Comparison of ENCODE assay signal across 1 cellular context in the genomic region with DNA sequence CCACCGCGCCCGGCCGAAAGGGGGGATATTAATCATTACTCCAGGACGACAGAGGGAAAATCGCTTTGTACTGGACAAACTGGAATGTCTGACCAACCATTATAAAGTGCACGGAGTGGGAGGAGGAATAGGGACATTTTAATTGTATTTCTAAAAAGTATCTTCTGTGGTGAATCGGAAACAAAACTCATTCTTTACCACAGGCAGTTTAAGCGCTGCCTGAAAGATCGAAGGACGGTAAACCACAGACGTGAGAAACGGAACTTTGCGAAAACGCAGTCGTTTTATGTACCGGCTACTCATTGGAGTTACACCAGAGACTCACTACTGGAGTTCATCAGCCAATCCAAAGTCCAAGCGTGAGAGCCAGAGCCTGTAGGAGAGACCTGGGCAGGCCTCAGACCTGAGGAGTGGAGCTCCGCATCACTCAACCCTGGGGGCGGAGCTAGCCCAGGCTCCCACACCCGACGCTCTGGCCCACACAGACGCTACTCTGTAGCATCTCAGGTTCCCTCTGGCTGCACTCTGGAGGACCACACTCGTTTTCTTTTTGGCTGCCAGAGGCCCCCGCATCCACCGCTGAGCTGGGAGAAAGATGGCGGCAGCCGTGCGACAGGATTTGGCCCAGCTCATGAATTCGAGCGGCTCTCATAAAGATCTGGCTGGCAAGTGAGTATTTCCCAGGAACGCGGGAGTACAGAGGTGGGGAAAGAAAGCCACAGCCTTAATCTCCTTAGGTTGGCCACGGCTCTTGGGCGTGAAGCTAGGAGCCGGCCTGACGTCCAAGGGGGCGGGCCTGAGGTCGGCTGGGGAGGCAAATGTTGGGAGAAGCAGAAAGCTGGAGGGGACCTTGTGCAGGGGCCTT.
TF ChIP-seq lines count a peak whose summit lies in the region.

A gene (plus strand): TSS at position 554 of the 865 bp plus-strand sequence. CDS start 42 bp downstream, at position 596.

TF ChIP-seq in HEK293, 187 proteins besides CTCF, POLR2A, EP300 and RAD21 (continued from another document):
- TF ChIP-seq ZNF221 (tag by site-specific recombination; IDR thresholded peaks at IDR 0.05; ENCODE audit: borderline replicate concordance) (no peak), ZFP3 (tag by site-specific recombination; IDR thresholded peaks at IDR 0.05; ENCODE audit: low read depth) (no peak), WT1 (tag by site-specific recombination; IDR thresholded peaks at IDR 0.05) (no peak), SP2 (tag by site-specific recombination; IDR thresholded peaks at IDR 0.05) (peak; percentile 91), TRIM28 (IDR thresholded peaks at IDR 0.05; ENCODE audit: borderline replicate concordance, low read length) (peak; percentile 75; the same call in 1 of the 2 replicates), ZNF837 (tag by site-specific recombination; IDR thresholded peaks at IDR 0.05) (no peak), ZNF707 (tag by site-specific recombination; IDR thresholded peaks at IDR 0.05) (no peak), ZNF473 (tag by site-specific recombination; IDR thresholded peaks at IDR 0.05) (no peak), ZNF133 (tag by site-specific recombination; IDR thresholded peaks at IDR 0.05) (no peak), ZNF560 (tag by site-specific recombination; IDR thresholded peaks at IDR 0.05; ENCODE audit: borderline replicate concordance) (no peak), ZNF157 (tag by site-specific recombination; IDR thresholded peaks at IDR 0.05) (no peak), ZNF366 (tag by site-specific recombination; conservative IDR thresholded peaks at IDR 0.05) (peak; percentile 77), ZNF596 (tag by site-specific recombination; IDR thresholded peaks at IDR 0.05) (no peak), ZNF114 (tag by site-specific recombination; IDR thresholded peaks at IDR 0.05) (no peak), ZNF571 (tag by site-specific recombination; IDR thresholded peaks at IDR 0.05) (no peak), ZFP41 (tag by site-specific recombination; IDR thresholded peaks at IDR 0.05; ENCODE audit: borderline replicate concordance) (no peak)
- TF ChIP-seq, protein P1, sequence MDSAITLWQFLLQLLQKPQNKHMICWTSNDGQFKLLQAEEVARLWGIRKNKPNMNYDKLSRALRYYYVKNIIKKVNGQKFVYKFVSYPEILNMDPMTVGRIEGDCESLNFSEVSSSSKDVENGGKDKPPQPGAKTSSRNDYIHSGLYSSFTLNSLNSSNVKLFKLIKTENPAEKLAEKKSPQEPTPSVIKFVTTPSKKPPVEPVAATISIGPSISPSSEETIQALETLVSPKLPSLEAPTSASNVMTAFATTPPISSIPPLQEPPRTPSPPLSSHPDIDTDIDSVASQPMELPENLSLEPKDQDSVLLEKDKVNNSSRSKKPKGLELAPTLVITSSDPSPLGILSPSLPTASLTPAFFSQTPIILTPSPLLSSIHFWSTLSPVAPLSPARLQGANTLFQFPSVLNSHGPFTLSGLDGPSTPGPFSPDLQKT (IDR thresholded peaks at IDR 0.05; ENCODE audit: borderline replicate concordance, low read depth, low read length) = no peak
- TF ChIP-seq, protein P2, sequence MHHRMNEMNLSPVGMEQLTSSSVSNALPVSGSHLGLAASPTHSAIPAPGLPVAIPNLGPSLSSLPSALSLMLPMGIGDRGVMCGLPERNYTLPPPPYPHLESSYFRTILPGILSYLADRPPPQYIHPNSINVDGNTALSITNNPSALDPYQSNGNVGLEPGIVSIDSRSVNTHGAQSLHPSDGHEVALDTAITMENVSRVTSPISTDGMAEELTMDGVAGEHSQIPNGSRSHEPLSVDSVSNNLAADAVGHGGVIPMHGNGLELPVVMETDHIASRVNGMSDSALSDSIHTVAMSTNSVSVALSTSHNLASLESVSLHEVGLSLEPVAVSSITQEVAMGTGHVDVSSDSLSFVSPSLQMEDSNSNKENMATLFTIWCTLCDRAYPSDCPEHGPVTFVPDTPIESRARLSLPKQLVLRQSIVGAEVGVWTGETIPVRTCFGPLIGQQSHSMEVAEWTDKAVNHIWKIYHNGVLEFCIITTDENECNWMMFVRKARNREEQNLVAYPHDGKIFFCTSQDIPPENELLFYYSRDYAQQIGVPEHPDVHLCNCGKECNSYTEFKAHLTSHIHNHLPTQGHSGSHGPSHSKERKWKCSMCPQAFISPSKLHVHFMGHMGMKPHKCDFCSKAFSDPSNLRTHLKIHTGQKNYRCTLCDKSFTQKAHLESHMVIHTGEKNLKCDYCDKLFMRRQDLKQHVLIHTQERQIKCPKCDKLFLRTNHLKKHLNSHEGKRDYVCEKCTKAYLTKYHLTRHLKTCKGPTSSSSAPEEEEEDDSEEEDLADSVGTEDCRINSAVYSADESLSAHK (tag by site-specific recombination; IDR thresholded peaks at IDR 0.05) = 0 out of 2 replicates have a peak, but pooled peaks have one; percentile 8
- TF ChIP-seq, protein P3, sequence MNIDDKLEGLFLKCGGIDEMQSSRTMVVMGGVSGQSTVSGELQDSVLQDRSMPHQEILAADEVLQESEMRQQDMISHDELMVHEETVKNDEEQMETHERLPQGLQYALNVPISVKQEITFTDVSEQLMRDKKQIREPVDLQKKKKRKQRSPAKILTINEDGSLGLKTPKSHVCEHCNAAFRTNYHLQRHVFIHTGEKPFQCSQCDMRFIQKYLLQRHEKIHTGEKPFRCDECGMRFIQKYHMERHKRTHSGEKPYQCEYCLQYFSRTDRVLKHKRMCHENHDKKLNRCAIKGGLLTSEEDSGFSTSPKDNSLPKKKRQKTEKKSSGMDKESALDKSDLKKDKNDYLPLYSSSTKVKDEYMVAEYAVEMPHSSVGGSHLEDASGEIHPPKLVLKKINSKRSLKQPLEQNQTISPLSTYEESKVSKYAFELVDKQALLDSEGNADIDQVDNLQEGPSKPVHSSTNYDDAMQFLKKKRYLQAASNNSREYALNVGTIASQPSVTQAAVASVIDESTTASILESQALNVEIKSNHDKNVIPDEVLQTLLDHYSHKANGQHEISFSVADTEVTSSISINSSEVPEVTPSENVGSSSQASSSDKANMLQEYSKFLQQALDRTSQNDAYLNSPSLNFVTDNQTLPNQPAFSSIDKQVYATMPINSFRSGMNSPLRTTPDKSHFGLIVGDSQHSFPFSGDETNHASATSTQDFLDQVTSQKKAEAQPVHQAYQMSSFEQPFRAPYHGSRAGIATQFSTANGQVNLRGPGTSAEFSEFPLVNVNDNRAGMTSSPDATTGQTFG (tag by site-specific recombination; IDR thresholded peaks at IDR 0.05; ENCODE audit: borderline replicate concordance) = peak; percentile 33; the same call in 1 of the 2 replicates
- TF ChIP-seq, protein P4, sequence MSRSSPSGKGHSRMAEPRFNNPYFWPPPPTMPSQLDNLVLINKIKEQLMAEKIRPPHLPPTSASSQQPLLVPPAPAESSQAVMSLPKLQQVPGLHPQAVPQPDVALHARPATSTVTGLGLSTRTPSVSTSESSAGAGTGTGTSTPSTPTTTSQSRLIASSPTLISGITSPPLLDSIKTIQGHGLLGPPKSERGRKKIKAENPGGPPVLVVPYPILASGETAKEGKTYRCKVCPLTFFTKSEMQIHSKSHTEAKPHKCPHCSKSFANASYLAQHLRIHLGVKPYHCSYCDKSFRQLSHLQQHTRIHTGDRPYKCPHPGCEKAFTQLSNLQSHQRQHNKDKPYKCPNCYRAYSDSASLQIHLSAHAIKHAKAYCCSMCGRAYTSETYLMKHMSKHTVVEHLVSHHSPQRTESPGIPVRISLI (tag by site-specific recombination; IDR thresholded peaks at IDR 0.05) = no peak
- TF ChIP-seq, protein P5, sequence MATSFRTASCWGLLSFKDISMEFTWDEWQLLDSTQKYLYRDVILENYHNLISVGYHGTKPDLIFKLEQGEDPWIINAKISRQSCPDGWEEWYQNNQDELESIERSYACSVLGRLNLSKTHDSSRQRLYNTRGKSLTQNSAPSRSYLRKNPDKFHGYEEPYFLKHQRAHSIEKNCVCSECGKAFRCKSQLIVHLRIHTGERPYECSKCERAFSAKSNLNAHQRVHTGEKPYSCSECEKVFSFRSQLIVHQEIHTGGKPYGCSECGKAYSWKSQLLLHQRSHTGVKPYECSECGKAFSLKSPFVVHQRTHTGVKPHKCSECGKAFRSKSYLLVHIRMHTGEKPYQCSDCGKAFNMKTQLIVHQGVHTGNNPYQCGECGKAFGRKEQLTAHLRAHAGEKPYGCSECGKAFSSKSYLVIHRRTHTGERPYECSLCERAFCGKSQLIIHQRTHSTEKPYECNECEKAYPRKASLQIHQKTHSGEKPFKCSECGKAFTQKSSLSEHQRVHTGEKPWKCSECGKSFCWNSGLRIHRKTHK (tag by site-specific recombination; IDR thresholded peaks at IDR 0.05) = no peak
- TF ChIP-seq, protein P6, sequence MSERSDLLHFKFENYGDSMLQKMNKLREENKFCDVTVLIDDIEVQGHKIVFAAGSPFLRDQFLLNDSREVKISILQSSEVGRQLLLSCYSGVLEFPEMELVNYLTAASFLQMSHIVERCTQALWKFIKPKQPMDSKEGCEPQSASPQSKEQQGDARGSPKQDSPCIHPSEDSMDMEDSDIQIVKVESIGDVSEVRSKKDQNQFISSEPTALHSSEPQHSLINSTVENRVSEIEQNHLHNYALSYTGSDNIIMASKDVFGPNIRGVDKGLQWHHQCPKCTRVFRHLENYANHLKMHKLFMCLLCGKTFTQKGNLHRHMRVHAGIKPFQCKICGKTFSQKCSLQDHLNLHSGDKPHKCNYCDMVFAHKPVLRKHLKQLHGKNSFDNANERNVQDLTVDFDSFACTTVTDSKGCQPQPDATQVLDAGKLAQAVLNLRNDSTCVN (tag by site-specific recombination; optimal IDR thresholded peaks at IDR 0.05) = peak; percentile 27
